ENCODE assay signal across 8 cellular contexts in genomic region chr17:27332052-27332403, GRCh38. TPM values are rescaled to one million over a fixed set of nuclear protein-coding genes. Genes with fewer than 3 reads are reported as not detected.
DNase-seq lines count a peak whose midpoint lies in the region; ATAC-seq and TF ChIP-seq lines count a peak whose summit lies in the region.

No MANE protein-coding gene starts in this region.

- TF ChIP-seq CTCF in cardiac muscle cell (IDR thresholded peaks at IDR 0.05; ENCODE audit: low read depth, low read length) = no peak
- no peak for TF ChIP-seq CTCF in body of pancreas (IDR thresholded peaks at IDR 0.05)
- no peak for TF ChIP-seq CTCF in upper lobe of left lung (IDR thresholded peaks at IDR 0.05)

- H3K4me1 ChIP-seq in cardiac muscle cell (ENCODE audit: low read depth) (peaks cover 9% of the 10 kb centered on the region), body of pancreas (peaks cover 16% of the 10 kb centered on the region), muscle layer of colon (ENCODE audit: insufficient read depth, low read length) (peaks cover 20% of the 10 kb centered on the region), upper lobe of left lung (peaks cover 15 to 22% (median 17%) of the 10 kb centered on the region in 4 donors)

- H3K9me3 ChIP-seq in cardiac muscle cell (ENCODE audit: low read depth) (no peaks in the 10 kb centered on the region), body of pancreas (no peaks in the 10 kb centered on the region), muscle layer of colon (ENCODE audit: low read length) (no peaks in the 10 kb centered on the region), upper lobe of left lung (no peaks in the 10 kb centered on the region)

- WGBS in body of pancreas, 2 donors = 81 to 86% methylated on average over 3 of the region's 3 CpGs
- 74 to 89% methylated on average over 3 of the region's 3 CpGs for WGBS in upper lobe of left lung, 2 donors

- peak overlapping the region; percentile 38 for H3K9ac ChIP-seq in muscle layer of colon (ENCODE audit: low read length)

- H3K36me3 ChIP-seq in cardiac muscle cell = no peaks in the 10 kb centered on the region
- no peaks in the 10 kb centered on the region for H3K36me3 ChIP-seq in body of pancreas (replicated peaks in 1 of 2; ENCODE audit: insufficient read depth in 1 of 2, low read depth in 2 of 2)
- no peaks in the 10 kb centered on the region for H3K36me3 ChIP-seq in muscle layer of colon (ENCODE audit: insufficient read depth, low read length)
- H3K36me3 ChIP-seq in upper lobe of left lung = no peaks in the 10 kb centered on the region

- H3K4me3 ChIP-seq in cardiac muscle cell (no peak overlapping the region), body of pancreas (no peak overlapping the region), muscle layer of colon (ENCODE audit: low read depth in 1 of 2, low read length in 2 of 2) (no peak overlapping the region), upper lobe of left lung (no peak overlapping the region)

- TF ChIP-seq POLR2A in body of pancreas (IDR thresholded peaks at IDR 0.05) = no peak
- TF ChIP-seq POLR2A in upper lobe of left lung (IDR thresholded peaks at IDR 0.05) = no peak

- H3K27me3 ChIP-seq in cardiac muscle cell (no peaks in the 10 kb centered on the region), body of pancreas (no peaks in the 10 kb centered on the region), muscle layer of colon (ENCODE audit: control insufficient read depth in 1 of 2, insufficient read depth in 2 of 2, low read length in 2 of 2) (no peaks in the 10 kb centered on the region), upper lobe of left lung (no peaks in the 10 kb centered on the region)

- intact Hi-C loops in Right ventricle myocardium inferior (cut with DNase I) (loop anchor here (2.0 kb wide), 1 partner anchor 95 kb away; no protein-coding TSS in a partner anchor), body of pancreas (cut with DNase I) (no loop called here)

- ATAC-seq in Right ventricle myocardium inferior = no peak
- ATAC-seq in body of pancreas = no peak
- peak in 1 of 2 donors; percentile 1 for ATAC-seq in upper lobe of left lung (ENCODE audit: low FRiP score in 2 of 2)
- ATAC-seq in HG02870 (IDR thresholded peaks at IDR 0.05; ENCODE audit: unreplicated experiment) = no peak
- ATAC-seq in HG02759 (IDR thresholded peaks at IDR 0.05; ENCODE audit: unreplicated experiment) = no peak
- no peak for ATAC-seq in HG03097 (IDR thresholded peaks at IDR 0.05; ENCODE audit: low FRiP score, unreplicated experiment)

- no peak for TF ChIP-seq EP300 in upper lobe of left lung (IDR thresholded peaks at IDR 0.05)

- no peak for DNase-seq in cardiac muscle cell (ENCODE audit: low read depth in 1 of 2, low spot score in 1 of 2)
- DNase-seq in Right ventricle myocardium inferior (ENCODE audit: missing footprints) = no peak
- DNase-seq in body of pancreas = no peak
- peak in 1 of 2 donors; percentile 21 for DNase-seq in upper lobe of left lung

- H3K27ac ChIP-seq in cardiac muscle cell (peak overlapping the region; percentile 89), body of pancreas (peak overlapping the region; percentile 91 to 97 (median 96)), muscle layer of colon (ENCODE audit: low read depth, low read length) (peak overlapping the region; percentile 84), upper lobe of left lung (peak overlapping the region; percentile 86 to 94 (median 91))

RNA-seq across cellular contexts. Expression of gene WSB1, which starts 38.1 kb away (rescaled TPM):
- total RNA-seq in cardiac muscle cell (197 and 471 TPM in 2 replicates), Right ventricle myocardium inferior (48.7 TPM), body of pancreas (100 to 1,000 TPM; 106 to 147 TPM), upper lobe of left lung (100 to 1,000 TPM; 261 to 514 (median 328) TPM)
- polyA plus RNA-seq in cardiac muscle cell = 308 and 557 TPM in 2 replicates
